ENCODE assay signal across 1 cellular context in the genomic region with DNA sequence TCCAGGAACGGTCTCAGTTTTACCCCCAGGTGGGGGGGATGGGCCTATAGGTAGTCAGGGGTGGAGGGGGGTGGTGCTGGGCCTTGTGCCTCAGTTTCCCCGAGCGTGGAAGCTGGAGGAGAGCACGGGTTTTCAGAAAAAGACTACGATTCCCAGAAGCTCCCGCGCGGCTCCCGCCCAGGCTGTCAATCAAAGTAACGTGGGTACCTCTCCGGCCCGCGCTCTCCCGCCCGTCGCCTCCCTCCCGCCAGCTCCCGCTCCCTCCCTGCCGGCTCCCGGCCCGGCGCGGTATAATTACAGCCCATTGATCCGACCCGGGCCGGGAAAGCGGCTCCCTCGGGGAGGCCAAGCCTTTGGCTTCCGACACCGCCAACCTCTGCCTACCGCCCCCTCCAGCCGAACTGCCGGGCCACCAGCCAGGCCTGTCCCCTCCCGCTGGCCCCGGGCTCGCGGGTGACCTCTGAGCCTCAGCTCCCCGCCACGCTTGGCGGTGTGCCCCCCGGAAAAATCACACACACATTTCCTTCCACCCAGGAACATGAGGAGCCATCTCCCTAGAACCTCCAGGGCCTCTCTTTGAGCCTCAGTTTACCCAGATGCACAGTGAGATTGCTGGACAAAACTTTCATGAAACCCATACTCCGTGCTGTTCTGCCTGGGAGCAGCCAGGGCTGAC.
TF ChIP-seq lines count a peak whose summit lies in the region.

No MANE protein-coding gene starts in this region.

TF ChIP-seq in HepG2, 621 proteins besides CTCF, POLR2A, EP300 and RAD21 (continued from another document and continues in another):
- TF ChIP-seq, protein P1, sequence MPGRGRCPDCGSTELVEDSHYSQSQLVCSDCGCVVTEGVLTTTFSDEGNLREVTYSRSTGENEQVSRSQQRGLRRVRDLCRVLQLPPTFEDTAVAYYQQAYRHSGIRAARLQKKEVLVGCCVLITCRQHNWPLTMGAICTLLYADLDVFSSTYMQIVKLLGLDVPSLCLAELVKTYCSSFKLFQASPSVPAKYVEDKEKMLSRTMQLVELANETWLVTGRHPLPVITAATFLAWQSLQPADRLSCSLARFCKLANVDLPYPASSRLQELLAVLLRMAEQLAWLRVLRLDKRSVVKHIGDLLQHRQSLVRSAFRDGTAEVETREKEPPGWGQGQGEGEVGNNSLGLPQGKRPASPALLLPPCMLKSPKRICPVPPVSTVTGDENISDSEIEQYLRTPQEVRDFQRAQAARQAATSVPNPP (CRISPR knock-in tag; IDR thresholded peaks at IDR 0.05): 0 out of 2 replicates have a peak, but pooled peaks have one; percentile 31
- peak; percentile 84 for TF ChIP-seq HCFC1 (IDR thresholded peaks at IDR 0.05; ENCODE audit: low read depth, low read length)
- TF ChIP-seq, protein P2, sequence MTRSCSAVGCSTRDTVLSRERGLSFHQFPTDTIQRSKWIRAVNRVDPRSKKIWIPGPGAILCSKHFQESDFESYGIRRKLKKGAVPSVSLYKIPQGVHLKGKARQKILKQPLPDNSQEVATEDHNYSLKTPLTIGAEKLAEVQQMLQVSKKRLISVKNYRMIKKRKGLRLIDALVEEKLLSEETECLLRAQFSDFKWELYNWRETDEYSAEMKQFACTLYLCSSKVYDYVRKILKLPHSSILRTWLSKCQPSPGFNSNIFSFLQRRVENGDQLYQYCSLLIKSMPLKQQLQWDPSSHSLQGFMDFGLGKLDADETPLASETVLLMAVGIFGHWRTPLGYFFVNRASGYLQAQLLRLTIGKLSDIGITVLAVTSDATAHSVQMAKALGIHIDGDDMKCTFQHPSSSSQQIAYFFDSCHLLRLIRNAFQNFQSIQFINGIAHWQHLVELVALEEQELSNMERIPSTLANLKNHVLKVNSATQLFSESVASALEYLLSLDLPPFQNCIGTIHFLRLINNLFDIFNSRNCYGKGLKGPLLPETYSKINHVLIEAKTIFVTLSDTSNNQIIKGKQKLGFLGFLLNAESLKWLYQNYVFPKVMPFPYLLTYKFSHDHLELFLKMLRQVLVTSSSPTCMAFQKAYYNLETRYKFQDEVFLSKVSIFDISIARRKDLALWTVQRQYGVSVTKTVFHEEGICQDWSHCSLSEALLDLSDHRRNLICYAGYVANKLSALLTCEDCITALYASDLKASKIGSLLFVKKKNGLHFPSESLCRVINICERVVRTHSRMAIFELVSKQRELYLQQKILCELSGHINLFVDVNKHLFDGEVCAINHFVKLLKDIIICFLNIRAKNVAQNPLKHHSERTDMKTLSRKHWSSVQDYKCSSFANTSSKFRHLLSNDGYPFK (CRISPR knock-in tag; IDR thresholded peaks at IDR 0.05; ENCODE audit: borderline replicate concordance): no peak
- TF ChIP-seq TCF7L2 (IDR thresholded peaks at IDR 0.05; ENCODE audit: low read depth, low read length): no peak
- no peak for TF ChIP-seq KLF9 (CRISPR knock-in tag; IDR thresholded peaks at IDR 0.05; ENCODE audit: low read depth)
- TF ChIP-seq ZNF761 (CRISPR knock-in tag; conservative IDR thresholded peaks at IDR 0.05): peak; percentile 29; the same call in 1 of the 2 replicates
- TF ChIP-seq ZNF292 (CRISPR knock-in tag; IDR thresholded peaks at IDR 0.05; ENCODE audit: borderline replicate concordance, low read depth): peak; percentile 50; the same call in 1 of the 2 replicates
- 0 out of 2 replicates have a peak, but pooled peaks have one; percentile 14 for TF ChIP-seq JUND (CRISPR knock-in tag; IDR thresholded peaks at IDR 0.05)
- TF ChIP-seq MIER3 (CRISPR knock-in tag; IDR thresholded peaks at IDR 0.05; ENCODE audit: borderline replicate concordance): no peak
- no peak for TF ChIP-seq MLLT10 (CRISPR knock-in tag; IDR thresholded peaks at IDR 0.05)
- TF ChIP-seq ZNF484 (CRISPR knock-in tag; IDR thresholded peaks at IDR 0.05; ENCODE audit: borderline replicate concordance, low read depth): no peak
- no peak; the same call in 1 of the 2 replicates for TF ChIP-seq DNMT1 (CRISPR knock-in tag; IDR thresholded peaks at IDR 0.05)
- TF ChIP-seq ZNF629 (CRISPR knock-in tag; conservative IDR thresholded peaks at IDR 0.05): no peak
- TF ChIP-seq ZNF713 (CRISPR knock-in tag; IDR thresholded peaks at IDR 0.05): no peak
- peak; percentile 58 for TF ChIP-seq ZBTB38 (CRISPR knock-in tag; IDR thresholded peaks at IDR 0.05)
- peak; percentile 28; the same call in 1 of the 2 replicates for TF ChIP-seq ARHGAP35 (CRISPR knock-in tag; IDR thresholded peaks at IDR 0.05; ENCODE audit: borderline replicate concordance)
- 0 out of 2 replicates have a peak, but pooled peaks have one; percentile 61 for TF ChIP-seq ZFP36L1 (CRISPR knock-in tag; IDR thresholded peaks at IDR 0.05)
- TF ChIP-seq ZNF850 (CRISPR knock-in tag; conservative IDR thresholded peaks at IDR 0.05): peak; percentile 91; the same call in 1 of the 2 replicates
- TF ChIP-seq, protein P3, sequence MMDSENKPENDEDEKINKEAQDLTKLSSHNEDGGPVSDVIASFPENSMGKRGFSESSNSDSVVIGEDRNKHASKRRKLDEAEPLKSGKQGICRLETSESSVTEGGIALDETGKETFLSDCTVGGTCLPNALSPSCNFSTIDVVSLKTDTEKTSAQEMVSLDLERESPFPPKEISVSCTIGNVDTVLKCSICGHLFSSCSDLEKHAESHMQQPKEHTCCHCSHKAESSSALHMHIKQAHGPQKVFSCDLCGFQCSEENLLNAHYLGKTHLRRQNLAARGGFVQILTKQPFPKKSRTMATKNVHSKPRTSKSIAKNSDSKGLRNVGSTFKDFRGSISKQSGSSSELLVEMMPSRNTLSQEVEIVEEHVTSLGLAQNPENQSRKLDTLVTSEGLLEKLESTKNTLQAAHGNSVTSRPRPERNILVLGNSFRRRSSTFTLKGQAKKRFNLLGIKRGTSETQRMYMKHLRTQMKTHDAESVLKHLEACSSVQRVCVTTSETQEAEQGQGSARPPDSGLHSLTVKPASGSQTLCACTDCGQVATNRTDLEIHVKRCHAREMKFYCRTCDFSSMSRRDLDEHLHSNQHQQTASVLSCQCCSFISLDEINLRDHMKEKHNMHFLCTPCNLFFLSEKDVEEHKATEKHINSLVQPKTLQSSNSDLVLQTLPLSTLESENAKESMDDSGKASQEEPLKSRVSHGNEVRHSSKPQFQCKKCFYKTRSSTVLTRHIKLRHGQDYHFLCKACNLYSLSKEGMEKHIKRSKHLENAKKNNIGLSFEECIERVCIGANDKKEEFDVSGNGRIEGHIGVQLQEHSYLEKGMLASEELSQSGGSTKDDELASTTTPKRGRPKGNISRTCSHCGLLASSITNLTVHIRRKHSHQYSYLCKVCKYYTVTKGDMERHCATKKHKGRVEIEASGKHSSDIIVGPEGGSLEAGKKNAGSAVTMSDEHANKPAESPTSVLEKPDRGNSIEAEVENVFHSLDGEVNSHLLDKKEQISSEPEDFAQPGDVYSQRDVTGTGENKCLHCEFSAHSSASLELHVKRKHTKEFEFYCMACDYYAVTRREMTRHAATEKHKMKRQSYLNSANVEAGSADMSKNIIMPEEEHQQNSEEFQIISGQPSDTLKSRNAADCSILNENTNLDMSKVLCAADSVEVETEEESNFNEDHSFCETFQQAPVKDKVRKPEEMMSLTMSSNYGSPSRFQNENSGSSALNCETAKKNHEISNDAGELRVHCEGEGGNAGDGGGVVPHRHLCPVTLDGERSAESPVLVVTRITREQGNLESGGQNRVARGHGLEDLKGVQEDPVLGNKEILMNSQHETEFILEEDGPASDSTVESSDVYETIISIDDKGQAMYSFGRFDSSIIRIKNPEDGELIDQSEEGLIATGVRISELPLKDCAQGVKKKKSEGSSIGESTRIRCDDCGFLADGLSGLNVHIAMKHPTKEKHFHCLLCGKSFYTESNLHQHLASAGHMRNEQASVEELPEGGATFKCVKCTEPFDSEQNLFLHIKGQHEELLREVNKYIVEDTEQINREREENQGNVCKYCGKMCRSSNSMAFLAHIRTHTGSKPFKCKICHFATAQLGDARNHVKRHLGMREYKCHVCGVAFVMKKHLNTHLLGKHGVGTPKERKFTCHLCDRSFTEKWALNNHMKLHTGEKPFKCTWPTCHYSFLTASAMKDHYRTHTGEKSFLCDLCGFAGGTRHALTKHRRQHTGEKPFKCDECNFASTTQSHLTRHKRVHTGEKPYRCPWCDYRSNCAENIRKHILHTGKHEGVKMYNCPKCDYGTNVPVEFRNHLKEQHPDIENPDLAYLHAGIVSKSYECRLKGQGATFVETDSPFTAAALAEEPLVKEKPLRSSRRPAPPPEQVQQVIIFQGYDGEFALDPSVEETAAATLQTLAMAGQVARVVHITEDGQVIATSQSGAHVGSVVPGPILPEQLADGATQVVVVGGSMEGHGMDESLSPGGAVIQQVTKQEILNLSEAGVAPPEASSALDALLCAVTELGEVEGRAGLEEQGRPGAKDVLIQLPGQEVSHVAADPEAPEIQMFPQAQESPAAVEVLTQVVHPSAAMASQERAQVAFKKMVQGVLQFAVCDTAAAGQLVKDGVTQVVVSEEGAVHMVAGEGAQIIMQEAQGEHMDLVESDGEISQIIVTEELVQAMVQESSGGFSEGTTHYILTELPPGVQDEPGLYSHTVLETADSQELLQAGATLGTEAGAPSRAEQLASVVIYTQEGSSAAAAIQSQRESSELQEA (CRISPR knock-in tag; IDR thresholded peaks at IDR 0.05; ENCODE audit: not compliant biosample characterization): peak; percentile 51
- TF ChIP-seq ZNF501 (CRISPR knock-in tag; IDR thresholded peaks at IDR 0.05): no peak; the same call in 1 of the 2 replicates
- peak; percentile 79; the same call in 1 of the 2 replicates for TF ChIP-seq TBX2 (CRISPR knock-in tag; IDR thresholded peaks at IDR 0.05; ENCODE audit: borderline replicate concordance)
- TF ChIP-seq, protein P4, sequence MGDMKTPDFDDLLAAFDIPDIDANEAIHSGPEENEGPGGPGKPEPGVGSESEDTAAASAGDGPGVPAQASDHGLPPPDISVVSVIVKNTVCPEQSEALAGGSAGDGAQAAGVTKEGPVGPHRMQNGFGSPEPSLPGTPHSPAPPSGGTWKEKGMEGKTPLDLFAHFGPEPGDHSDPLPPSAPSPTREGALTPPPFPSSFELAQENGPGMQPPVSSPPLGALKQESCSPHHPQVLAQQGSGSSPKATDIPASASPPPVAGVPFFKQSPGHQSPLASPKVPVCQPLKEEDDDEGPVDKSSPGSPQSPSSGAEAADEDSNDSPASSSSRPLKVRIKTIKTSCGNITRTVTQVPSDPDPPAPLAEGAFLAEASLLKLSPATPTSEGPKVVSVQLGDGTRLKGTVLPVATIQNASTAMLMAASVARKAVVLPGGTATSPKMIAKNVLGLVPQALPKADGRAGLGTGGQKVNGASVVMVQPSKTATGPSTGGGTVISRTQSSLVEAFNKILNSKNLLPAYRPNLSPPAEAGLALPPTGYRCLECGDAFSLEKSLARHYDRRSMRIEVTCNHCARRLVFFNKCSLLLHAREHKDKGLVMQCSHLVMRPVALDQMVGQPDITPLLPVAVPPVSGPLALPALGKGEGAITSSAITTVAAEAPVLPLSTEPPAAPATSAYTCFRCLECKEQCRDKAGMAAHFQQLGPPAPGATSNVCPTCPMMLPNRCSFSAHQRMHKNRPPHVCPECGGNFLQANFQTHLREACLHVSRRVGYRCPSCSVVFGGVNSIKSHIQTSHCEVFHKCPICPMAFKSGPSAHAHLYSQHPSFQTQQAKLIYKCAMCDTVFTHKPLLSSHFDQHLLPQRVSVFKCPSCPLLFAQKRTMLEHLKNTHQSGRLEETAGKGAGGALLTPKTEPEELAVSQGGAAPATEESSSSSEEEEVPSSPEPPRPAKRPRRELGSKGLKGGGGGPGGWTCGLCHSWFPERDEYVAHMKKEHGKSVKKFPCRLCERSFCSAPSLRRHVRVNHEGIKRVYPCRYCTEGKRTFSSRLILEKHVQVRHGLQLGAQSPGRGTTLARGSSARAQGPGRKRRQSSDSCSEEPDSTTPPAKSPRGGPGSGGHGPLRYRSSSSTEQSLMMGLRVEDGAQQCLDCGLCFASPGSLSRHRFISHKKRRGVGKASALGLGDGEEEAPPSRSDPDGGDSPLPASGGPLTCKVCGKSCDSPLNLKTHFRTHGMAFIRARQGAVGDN (CRISPR knock-in tag; IDR thresholded peaks at IDR 0.05): peak; percentile 78
- no peak for TF ChIP-seq HMGA1 (CRISPR knock-in tag; conservative IDR thresholded peaks at IDR 0.05)
- peak; percentile 82 for TF ChIP-seq KDM2A (CRISPR knock-in tag; IDR thresholded peaks at IDR 0.05; ENCODE audit: borderline replicate concordance, low read depth)
- peak; percentile 76 for TF ChIP-seq ZFY (CRISPR knock-in tag; IDR thresholded peaks at IDR 0.05)
- TF ChIP-seq, protein P5, sequence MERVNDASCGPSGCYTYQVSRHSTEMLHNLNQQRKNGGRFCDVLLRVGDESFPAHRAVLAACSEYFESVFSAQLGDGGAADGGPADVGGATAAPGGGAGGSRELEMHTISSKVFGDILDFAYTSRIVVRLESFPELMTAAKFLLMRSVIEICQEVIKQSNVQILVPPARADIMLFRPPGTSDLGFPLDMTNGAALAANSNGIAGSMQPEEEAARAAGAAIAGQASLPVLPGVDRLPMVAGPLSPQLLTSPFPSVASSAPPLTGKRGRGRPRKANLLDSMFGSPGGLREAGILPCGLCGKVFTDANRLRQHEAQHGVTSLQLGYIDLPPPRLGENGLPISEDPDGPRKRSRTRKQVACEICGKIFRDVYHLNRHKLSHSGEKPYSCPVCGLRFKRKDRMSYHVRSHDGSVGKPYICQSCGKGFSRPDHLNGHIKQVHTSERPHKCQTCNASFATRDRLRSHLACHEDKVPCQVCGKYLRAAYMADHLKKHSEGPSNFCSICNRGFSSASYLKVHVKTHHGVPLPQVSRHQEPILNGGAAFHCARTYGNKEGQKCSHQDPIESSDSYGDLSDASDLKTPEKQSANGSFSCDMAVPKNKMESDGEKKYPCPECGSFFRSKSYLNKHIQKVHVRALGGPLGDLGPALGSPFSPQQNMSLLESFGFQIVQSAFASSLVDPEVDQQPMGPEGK (CRISPR knock-in tag; IDR thresholded peaks at IDR 0.05): peak; percentile 75
- no peak for TF ChIP-seq CEBPG (CRISPR knock-in tag; IDR thresholded peaks at IDR 0.05)
- TF ChIP-seq ZNF260 (CRISPR knock-in tag; IDR thresholded peaks at IDR 0.05; ENCODE audit: borderline replicate concordance, low read depth): no peak
- TF ChIP-seq ZNF263 (CRISPR knock-in tag; IDR thresholded peaks at IDR 0.05): peak; percentile 70
